In the genomic region with DNA sequence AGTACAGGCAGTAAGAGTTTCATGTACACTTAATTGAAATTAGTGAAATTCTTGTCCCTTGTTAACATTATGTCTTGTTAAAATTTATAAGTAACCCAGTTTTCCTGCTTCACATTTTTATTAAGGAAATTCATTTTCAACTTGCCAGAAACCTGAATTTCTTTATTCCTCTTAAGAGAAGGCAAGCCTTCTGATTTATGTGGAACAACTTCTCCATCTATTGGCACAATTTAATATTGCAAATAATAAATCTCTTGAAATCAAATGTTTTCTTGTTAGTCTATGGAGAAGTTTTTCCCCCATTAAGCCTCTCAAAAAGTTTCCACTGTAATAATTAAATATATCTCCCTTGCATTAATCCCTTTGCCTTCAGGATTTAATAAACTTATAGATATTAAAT, we compare ENCODE assay signal across 8 cellular contexts. TPM values are rescaled to one million over a fixed set of nuclear protein-coding genes. Genes with fewer than 3 reads are reported as not detected.
DNase-seq lines count a peak whose midpoint lies in the region; ATAC-seq, FAIRE-seq and TF ChIP-seq lines count a peak whose summit lies in the region.

No MANE protein-coding gene starts in this region.

- no peak for TF ChIP-seq POLR2A in HepG2 (IDR thresholded peaks at IDR 0.05; ENCODE audit: insufficient read depth in 1 of 2, low read depth in 2 of 2, low read length in 2 of 2)

- no peak overlapping the region for H3K4me2 ChIP-seq in HepG2 (ENCODE audit: low read depth, low read length)

- TF ChIP-seq EP300 in HepG2 (IDR thresholded peaks at IDR 0.05; ENCODE audit: low read depth in 2 of 2, low read length in 2 of 2) = no peak
- no peak for TF ChIP-seq EP300 in HepG2 (CRISPR knock-in tag; IDR thresholded peaks at IDR 0.05; ENCODE audit: borderline replicate concordance)

- H3K4me3 ChIP-seq in LNCaP clone FGC (ENCODE audit: low read depth, low read length) = no peak overlapping the region
- no peak overlapping the region for H3K4me3 ChIP-seq in HepG2 (replicated peaks in 1 of 3; ENCODE audit: insufficient read depth in 1 of 3, low read depth in 2 of 3, low read length in 3 of 3)
- no peak overlapping the region for H3K4me3 ChIP-seq in colonic mucosa
- H3K4me3 ChIP-seq in tibial artery = no peak overlapping the region

- H3K4me1 Mint-ChIP-seq in T-cell = no peaks in the 10 kb centered on the region

- POLR2A ChIA-PET in HepG2 (lab: Yijun Ruan, JAX) (no interaction called here), T-cell (lab: Charles Lee) (no interaction called here)

- DNase-seq in COR-L47 (lab: John Stamatoyannopoulos, UW) (peak; percentile 14), LNCaP clone FGC (ENCODE audit: low read depth) (peak; percentile 26), SW480 (ENCODE audit: low spot score) (peak; percentile 25), HepG2 (ENCODE audit: low spot score) (peak; percentile 20), colonic mucosa (no peak), tibial artery (no peak), T-cell (no peak)
- no peak for DNase-seq in activated T-cell treated with anti-CD3 and anti-CD28 coated beads, Interleukin-2, amount 50 U/mL, for 48 hours

- H4K20me1 ChIP-seq in HepG2 (ENCODE audit: insufficient read depth, low read length) = no peaks in the 10 kb centered on the region

- H3K27ac ChIP-seq in HepG2 (ENCODE audit: extremely low read length, insufficient read depth, low read length) (no peak overlapping the region), colonic mucosa (no peak overlapping the region), tibial artery (no peak overlapping the region)

- H3K4me3 Mint-ChIP-seq in T-cell = no peak overlapping the region

- H3K4me1 ChIP-seq in HepG2 (ENCODE audit: insufficient read depth, low read length) = no peaks in the 10 kb centered on the region
- H3K4me1 ChIP-seq in colonic mucosa = no peaks in the 10 kb centered on the region
- H3K4me1 ChIP-seq in tibial artery = no peaks in the 10 kb centered on the region

- BruUV-seq in HepG2 (replicated peaks; lab: Mats Ljungman, UMichigan) = no TSS peak

- H3K9ac ChIP-seq in HepG2 (ENCODE audit: insufficient read depth, low read depth, low read length) = no peak overlapping the region
- no peak overlapping the region for H3K9ac ChIP-seq in colonic mucosa (ENCODE audit: low read depth in 2 of 2, low read length in 2 of 2)

- H3K27me3 Mint-ChIP-seq in T-cell = peaks cover 2 to 4% of the 10 kb centered on the region in 2 donors

- TF ChIP-seq CTCF in LNCaP clone FGC (IDR thresholded peaks at IDR 0.05; ENCODE audit: control insufficient read depth, extremely low read depth, insufficient read depth) (peak; percentile 62), HepG2 (CRISPR knock-in tag; IDR thresholded peaks at IDR 0.05) (0 out of 2 replicates have a peak, but pooled peaks have one; percentile 23), colonic mucosa (IDR thresholded peaks at IDR 0.05) (no peak), tibial artery (IDR thresholded peaks at IDR 0.05) (no peak)

- intact Hi-C loops in HepG2 (cut with micrococcal nuclease; ENCODE audit: unreplicated experiment) = loop anchor here (5.0 to 10.0 kb wide), 3 partner anchors 93 to 546 kb away; no protein-coding TSS in a partner anchor
- intact Hi-C loops in colonic mucosa (cut with DNase I) = loop anchor here (10.0 kb wide), 1 partner anchor 56 kb away; no protein-coding TSS in a partner anchor
- intact Hi-C loops in tibial artery (cut with DNase I; ENCODE audit: low total_unique reads) = no loop called here

- H3K27me3 ChIP-seq in HepG2 (ENCODE audit: control insufficient read depth in 1 of 2, insufficient read depth in 2 of 2, low read length in 2 of 2) (no peaks in the 10 kb centered on the region; a peak in 1 of 5 replicates), colonic mucosa (no peaks in the 10 kb centered on the region), tibial artery (no peaks in the 10 kb centered on the region)

- H3K36me3 Mint-ChIP-seq in T-cell = no peaks in the 10 kb centered on the region

- H3K27ac Mint-ChIP-seq in T-cell = no peak overlapping the region

- ATAC-seq in HepG2 (no peak), T-cell (replicated peaks in 1 of 4) (no peak)

- no peak for FAIRE-seq in HepG2 (lab: Jason Lieb, UNC)

- no peak overlapping the region for H2AFZ ChIP-seq in HepG2 (ENCODE audit: low read length)

- H3K9me3 ChIP-seq in HepG2 (ENCODE audit: low read length) (no peaks in the 10 kb centered on the region), colonic mucosa (no peaks in the 10 kb centered on the region), tibial artery (no peaks in the 10 kb centered on the region)

- H3K79me2 ChIP-seq in HepG2 (ENCODE audit: insufficient read depth, low read length) = no peaks in the 10 kb centered on the region

- H3K36me3 ChIP-seq in HepG2 (replicated peaks in 1 of 2; ENCODE audit: control insufficient read depth in 1 of 2, insufficient read depth in 2 of 2, low read length in 2 of 2) (no peaks in the 10 kb centered on the region), colonic mucosa (no peaks in the 10 kb centered on the region), tibial artery (no peaks in the 10 kb centered on the region)

- no peaks in the 10 kb centered on the region for H3K9me3 Mint-ChIP-seq in T-cell

- CTCF ChIA-PET in HepG2 (lab: Yijun Ruan, JAX; ENCODE audit: low intra/inter-chr PET ratio, low total read pairs) (interaction anchor here (1.0 kb wide), 1 partner anchor 1231 kb away, joined by 3 read pairs; no protein-coding TSS in a partner anchor), T-cell (lab: Charles Lee) (no interaction called here)

- no peak for TF ChIP-seq RAD21 in HepG2 (CRISPR knock-in tag; IDR thresholded peaks at IDR 0.05)

- in situ Hi-C loops in HepG2 (cut with HindIII; ENCODE audit: extremely low pct_ligation_motif_present, low pct_unique_long_range_greater_than_20kb) = no loop called here

TF ChIP-seq in HepG2, 621 proteins besides CTCF, POLR2A, EP300 and RAD21:
- TF ChIP-seq ZNF430 (CRISPR knock-in tag; IDR thresholded peaks at IDR 0.05) (no peak), STAG1 (CRISPR knock-in tag; IDR thresholded peaks at IDR 0.05) (peak; percentile 60)
TF ChIP-seq in HepG2: peak in this region for 1.

RNA-seq across cellular contexts. Expression of a gene that starts 33.8 kb away (rescaled TPM):
- total RNA-seq in HepG2 (2016; rRNA removed; fragmentation: Illumina TruSeq; extraction: Trizol) = 48.2 and 68.9 TPM in 2 replicates
- total RNA-seq in HepG2 (2016; cell fraction: cytosol; rRNA removed; fragmentation: Illumina TruSeq; extraction: Trizol; ENCODE audit: low read depth) = 2.2 and 2.8 TPM in 2 replicates
- total RNA-seq in HepG2 (2016; cell fraction: insoluble cytoplasmic fraction; rRNA removed; fragmentation: Illumina TruSeq; extraction: Trizol) = 47.4 and 67.6 TPM in 2 replicates
- total RNA-seq in HepG2 (2016; cell fraction: membrane; rRNA removed; fragmentation: Illumina TruSeq; extraction: Trizol) = 12.2 and 12.8 TPM in 2 replicates
- total RNA-seq in HepG2 (2016; cell fraction: nucleus; rRNA removed; fragmentation: Illumina TruSeq; extraction: Trizol) = 29.5 and 29.9 TPM in 2 replicates
- polyA plus RNA-seq in HepG2 (2011; rRNA removed) = 18.2 and 20.1 TPM in 2 replicates
- 16.7 and 19.7 TPM in 2 replicates for polyA plus RNA-seq in HepG2 (2011; cell fraction: cytosol; rRNA removed)
- polyA plus RNA-seq in HepG2 (2011; cell fraction: nucleus; rRNA removed) = 9.5 and 11.8 TPM in 2 replicates
- polyA plus RNA-seq in HepG2 (2012) = 16.9 and 21.1 TPM in 2 replicates
- 1.9 and 2.4 TPM in 2 replicates for polyA plus RNA-seq in HepG2 (2016; cell fraction: cytosol; fragmentation: Illumina TruSeq; extraction: Trizol; ENCODE audit: low read depth)
- polyA plus RNA-seq in HepG2 (2016; cell fraction: insoluble cytoplasmic fraction; fragmentation: Illumina TruSeq; extraction: Trizol; ENCODE audit: low read depth) = 48.7 and 51.7 TPM in 2 replicates
- polyA plus RNA-seq in HepG2 (2016; cell fraction: membrane; fragmentation: Illumina TruSeq; extraction: Trizol; ENCODE audit: low read depth) = 5.4 and 5.5 TPM in 2 replicates
- 19.4 and 21.0 TPM in 2 replicates for polyA plus RNA-seq in HepG2 (2016; cell fraction: nucleus; fragmentation: Illumina TruSeq; extraction: Trizol; ENCODE audit: insufficient read depth, low read depth)
- 33.7 and 43.0 TPM in 2 replicates for polyA minus RNA-seq in HepG2 (2011; rRNA and poly(A)+ RNA removed; ENCODE audit: low replicate concordance)
- polyA minus RNA-seq in HepG2 (2011; cell fraction: cytosol; rRNA and poly(A)+ RNA removed) = 21.6 and 23.6 TPM in 2 replicates
- 26.0 and 30.2 TPM in 2 replicates for polyA minus RNA-seq in HepG2 (2011; cell fraction: nucleus; rRNA and poly(A)+ RNA removed)
- 10 to 100 TPM; 35.0 to 50.8 TPM for total RNA-seq in colonic mucosa
- 1 to 10 TPM; 5.2 to 8.5 (median 8.0) TPM for total RNA-seq in T-cell

Comparison
In these comparisons a context has a peak if more than half of its experiments do, and no peak if none do; other contexts are left out.
1. DNase-seq: peak in COR-L47 (single experiment), LNCaP clone FGC (single experiment), SW480 (single experiment) and HepG2 (single experiment); none in colonic mucosa (single experiment), tibial artery (0 of 2), T-cell (0 of 34) and activated T-cell treated with anti-CD3 and anti-CD28 coated beads, Interleukin-2, amount 50 U/mL, for 48 hours (0 of 2).
2. CTCF ChIP-seq: peak in LNCaP clone FGC (single experiment) and HepG2 (single experiment); none in colonic mucosa (single experiment) and tibial artery (0 of 2).